23 cellular contexts compared by ENCODE assay signal in the genomic region with DNA sequence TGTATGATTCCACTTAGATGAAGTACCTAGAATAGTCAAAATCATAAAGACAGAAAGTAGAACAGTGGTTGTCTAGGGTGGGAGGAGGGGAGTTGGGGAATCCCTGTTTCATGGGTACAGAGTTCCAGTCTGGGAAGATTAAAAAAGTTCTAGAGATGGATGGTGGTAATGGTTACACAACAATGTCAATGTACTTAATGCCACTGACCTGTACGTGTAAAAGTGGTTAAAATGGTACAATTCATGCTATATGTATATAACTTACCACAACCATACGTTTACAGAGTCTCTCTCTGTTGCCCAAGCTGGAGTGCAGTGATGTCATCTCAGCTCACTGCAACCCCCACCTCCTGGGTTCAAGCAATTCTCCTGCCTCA.
"Had no signal": no experiment of that assay in that cellular context is flagged by ENCODE, and none has a peak within 500 bp of the region (broad histone marks: within the 10 kb centered on the region; RNA-seq: fewer than 3 reads in every experiment).

No MANE protein-coding gene starts in this region.

- ATAC-seq: activated naive CD8-positive, alpha-beta T cell treated with anti-CD3 and anti-CD28 coated beads, Interleukin-2, amount 50 U/mL, for 24 hours had no signal

- H3K9me3 Mint-ChIP-seq: activated naive CD4-positive, alpha-beta T cell treated with anti-CD3 and anti-CD28 coated beads, Interleukin-2, amount 50 U/mL, for 72 hours; activated naive CD8-positive, alpha-beta T cell treated with anti-CD3 and anti-CD28 coated beads, Interleukin-2, amount 50 U/mL, for 24 hours; activated T-helper 1 cell treated with anti-CD3 and anti-CD28 coated beads, Interleukin-12 subunit alpha, Interleukin-12 subunit beta, Interleukin-2, Interleukin-4 antibody, amounts not matched to agents 30 ng/mL and 10 ng/mL and 1 ng/mL, durations not matched to agents 14 hours and 24 hours and 36 hours had no signal

- H3K9me3 ChIP-seq: ascending aorta, body of pancreas had no signal

- H3K4me3 Mint-ChIP-seq: activated CD4-positive, alpha-beta T cell treated with anti-CD3 and anti-CD28 coated beads, Interleukin-2, amount 10 ng/mL, durations not matched to agents 24 days and 14 days; activated naive CD8-positive, alpha-beta T cell treated with anti-CD3 and anti-CD28 coated beads, Interleukin-2, amount 50 U/mL, for 24 hours; activated T-helper 1 cell treated with anti-CD3 and anti-CD28 coated beads, Interleukin-12 subunit alpha, Interleukin-12 subunit beta, Interleukin-2, Interleukin-4 antibody, amounts not matched to agents 30 ng/mL and 10 ng/mL and 1 ng/mL, durations not matched to agents 14 hours and 24 hours and 36 hours had no signal

- H3K27ac ChIP-seq: ascending aorta had no signal

- DNase-seq: activated CD4-positive, alpha-beta T cell treated with anti-CD3 and anti-CD28 coated beads, Interleukin-2, amount 10 ng/mL, durations not matched to agents 24 days and 14 days; activated CD4-positive, alpha-beta T cell treated with anti-CD3 and anti-CD28 coated beads, Interleukin-2, amount 50 U/mL, for 48 hours; activated CD8-positive, alpha-beta memory T cell treated with anti-CD3 and anti-CD28 coated beads, Interleukin-2, amount 50 U/mL, for 4 hours; activated effector memory CD4-positive, alpha-beta T cell treated with anti-CD3 and anti-CD28 coated beads, Interleukin-2, amount 50 U/mL, for 16 hours; activated naive CD4-positive, alpha-beta T cell treated with Interleukin-2 at 50 U/mL for 16 hours; activated naive CD8-positive, alpha-beta T cell treated with anti-CD3 and anti-CD28 coated beads, Interleukin-2, amount 50 U/mL, for 24 hours; amniotic stem cell; body of pancreas; central memory CD4-positive, alpha-beta T cell; Kasumi-1; KBM-7; NCI-H1048; NCI-H2029; NCI-H2107; NCI-H2171 treated with DMSO at 0.1 percent for 48 hours; NCI-H345; NCI-H510A; NCI-H526 treated with DMSO at 0.1 percent for 48 hours; NCI-H82; SIG-M5 had no signal

- H3K4me3 ChIP-seq: ascending aorta, body of pancreas had no signal

- H3K36me3 ChIP-seq: ascending aorta had no signal

- H3K27me3 ChIP-seq: ascending aorta, body of pancreas had no signal

- H3K27ac Mint-ChIP-seq: activated CD4-positive, alpha-beta T cell treated with anti-CD3 and anti-CD28 coated beads, Interleukin-2, amount 10 ng/mL, durations not matched to agents 24 days and 14 days; activated naive CD4-positive, alpha-beta T cell treated with anti-CD3 and anti-CD28 coated beads, Interleukin-2, amount 50 U/mL, for 72 hours; activated naive CD8-positive, alpha-beta T cell treated with anti-CD3 and anti-CD28 coated beads, Interleukin-2, amount 50 U/mL, for 24 hours; activated T-helper 1 cell treated with anti-CD3 and anti-CD28 coated beads, Interleukin-12 subunit alpha, Interleukin-12 subunit beta, Interleukin-2, Interleukin-4 antibody, amounts not matched to agents 30 ng/mL and 10 ng/mL and 1 ng/mL, durations not matched to agents 14 hours and 24 hours and 36 hours had no signal

- H3K27me3 Mint-ChIP-seq: activated CD4-positive, alpha-beta T cell treated with anti-CD3 and anti-CD28 coated beads, Interleukin-2, amount 10 ng/mL, durations not matched to agents 24 days and 14 days; activated naive CD8-positive, alpha-beta T cell treated with anti-CD3 and anti-CD28 coated beads, Interleukin-2, amount 50 U/mL, for 24 hours had no signal
